In the genomic region with DNA sequence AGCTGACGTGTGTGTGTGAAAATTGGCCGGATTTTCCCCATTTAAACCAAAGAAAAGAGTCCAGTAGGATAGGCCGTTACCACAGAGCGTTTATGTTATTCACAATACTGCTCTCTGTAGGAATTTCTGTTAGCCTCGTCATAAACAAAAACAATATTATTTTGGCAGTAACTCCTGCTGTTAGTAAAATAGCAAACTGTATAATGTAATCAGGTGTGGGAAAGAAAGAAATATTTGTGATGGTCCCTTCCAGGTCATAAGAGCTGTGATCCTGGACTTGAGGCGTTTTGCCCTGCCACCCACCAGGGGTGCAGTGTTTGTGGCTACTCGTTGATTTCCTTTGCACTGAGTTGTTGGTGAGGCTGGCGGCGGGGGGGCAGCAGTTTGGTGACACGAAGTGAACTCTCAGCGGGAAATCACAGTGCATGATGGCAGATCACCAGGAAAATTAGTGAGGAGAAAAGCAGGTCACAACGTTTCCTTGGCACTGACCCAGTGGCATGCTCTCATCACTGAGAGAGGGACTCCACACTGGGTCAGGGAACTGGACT, we compare ENCODE assay signal across 7 cellular contexts.
DNase-seq lines count a peak whose midpoint lies in the region; ATAC-seq and TF ChIP-seq lines count a peak whose summit lies in the region.

No MANE protein-coding gene starts in this region.

- peaks cover 0 to 14% (median 6%) of the 10 kb centered on the region in 5 donors for H3K36me3 ChIP-seq in subcutaneous abdominal adipose tissue (ENCODE audit: control insufficient read depth in 5 of 5, insufficient read depth in 5 of 5, low read length in 5 of 5)

- DNase-seq in HFF-Myc (ENCODE audit: extremely low read depth, low read depth) (no peak), kidney tubule cell (ENCODE audit: low spot score) (peak; percentile 21), NCI-H187 treated with DMSO at 0.1 percent for 48 hours (lab: John Stamatoyannopoulos, UW) (no peak)

- H3K27me3 ChIP-seq in subcutaneous abdominal adipose tissue (ENCODE audit: control insufficient read depth in 5 of 5, insufficient read depth in 4 of 5, low read length in 5 of 5): no peaks in the 10 kb centered on the region

- H3K4me1 ChIP-seq in subcutaneous abdominal adipose tissue (ENCODE audit: control insufficient read depth in 5 of 5, insufficient read depth in 5 of 5, low read length in 5 of 5): peaks cover 19 to 84% (median 81%) of the 10 kb centered on the region in 5 donors

- H3K4me3 ChIP-seq in HFF-Myc (replicated peaks; ENCODE audit: low read depth, low read length) (peak overlapping the region; percentile 16), subcutaneous abdominal adipose tissue (ENCODE audit: low read depth in 1 of 5, low read length in 5 of 5) (peak overlapping the region; percentile 77 to 93 (median 88))

- no peak for TF ChIP-seq CTCF in HFF-Myc (IDR thresholded peaks at IDR 0.05; ENCODE audit: low read depth, low read length, missing control alignments)
- no peak for TF ChIP-seq CTCF in VCaP (conservative IDR thresholded peaks at IDR 0.05)

- H3K9me3 ChIP-seq in subcutaneous abdominal adipose tissue (ENCODE audit: control insufficient read depth in 5 of 5, low read length in 5 of 5): no peaks in the 10 kb centered on the region

- ATAC-seq in HG03342 (IDR thresholded peaks at IDR 0.05; ENCODE audit: unreplicated experiment) (no peak), GM21381 (IDR thresholded peaks at IDR 0.05; ENCODE audit: unreplicated experiment) (no peak)

- peak overlapping the region; percentile 6; the same call in 1 of the 2 replicates for H3K27ac ChIP-seq in VCaP
- H3K27ac ChIP-seq in subcutaneous abdominal adipose tissue (ENCODE audit: low read depth, low read length): peak overlapping the region; percentile 89

- H3K9ac ChIP-seq in subcutaneous abdominal adipose tissue (ENCODE audit: low read length in 5 of 5): peak overlapping the region; percentile 56 to 84 (median 81)
